8 cellular contexts compared by ENCODE assay signal in genomic region chr7:22860784-22861482, GRCh38. TPM values are rescaled to one million over a fixed set of nuclear protein-coding genes. Genes with fewer than 3 reads are reported as not detected.
DNase-seq lines count a peak whose midpoint lies in the region; ATAC-seq, FAIRE-seq and TF ChIP-seq lines count a peak whose summit lies in the region.

No MANE protein-coding gene starts in this region.

- POLR2A ChIA-PET in H1 (lab: Charles Lee; ENCODE audit: partially characterized antibody): interaction anchor here (0.6 to 11.8 kb wide), 16 partner anchors 9 to 301 kb away, joined by 3 to 125 read pairs (median 5); partner anchors contain the start of gene TOMM7

- no peak overlapping the region for H4K91ac ChIP-seq in H1 (replicated peaks; ENCODE audit: insufficient read length, low read length)

- no peak for TF ChIP-seq EP300 in H1 (IDR thresholded peaks at IDR 0.05; ENCODE audit: borderline replicate concordance in 1 of 2, low read depth in 2 of 2, low read length in 2 of 2)

- H3K9me2 ChIP-seq in OCI-LY1 (ENCODE audit: low read depth, low read length): no peaks in the 10 kb centered on the region

- peak; percentile 43 to 59 for TF ChIP-seq RAD21 in H1 (IDR thresholded peaks at IDR 0.05 in 1 of 2, conservative IDR thresholded peaks at IDR 0.05 in 1 of 2; ENCODE audit: low read depth in 2 of 2, low read length in 2 of 2)

- no peaks in the 10 kb centered on the region for H3K23me2 ChIP-seq in H1 (ENCODE audit: low read depth, low read length)

- no peak; a peak in 1 of 3 replicates for TF ChIP-seq POLR2A in H1 (IDR thresholded peaks at IDR 0.05; ENCODE audit: control extremely low read depth in 1 of 2, low read depth in 2 of 2, low read length in 2 of 2)

- peaks cover 65% of the 10 kb centered on the region for H3K36me3 ChIP-seq in OCI-LY1 (ENCODE audit: insufficient read depth, low read length)
- peaks cover 2 to 64% (median 27%) of the 10 kb centered on the region in 4 experiments; a peak in 7 of 8 replicates for H3K36me3 ChIP-seq in H1 (ENCODE audit: control insufficient read depth in 2 of 4, insufficient read depth in 4 of 4, low read length in 3 of 4)
- H3K36me3 ChIP-seq in skeletal muscle tissue (ENCODE audit: control insufficient read depth in 3 of 3, insufficient read depth in 3 of 3, low read length in 3 of 3): peaks cover 4 to 14% (median 13%) of the 10 kb centered on the region in 3 donors

- H3K4me1 ChIP-seq in OCI-LY1 (ENCODE audit: insufficient read depth, low read length, severe bottlenecking) (peaks cover 11% of the 10 kb centered on the region), H1 (replicated peaks in 1 of 4; ENCODE audit: control insufficient read depth in 3 of 4, insufficient read depth in 4 of 4, low read length in 3 of 4) (peaks cover 0 to 13% (median under 1%) of the 10 kb centered on the region in 4 experiments; a peak in 5 of 7 replicates), skeletal muscle tissue (ENCODE audit: control insufficient read depth in 3 of 3, insufficient read depth in 3 of 3, low read length in 3 of 3) (peaks cover 26 to 37% (median 31%) of the 10 kb centered on the region in 3 donors)

- H2BK12ac ChIP-seq in H1 (ENCODE audit: low read depth, low read length): no peak overlapping the region

- no peak overlapping the region for H2AK5ac ChIP-seq in H1 (ENCODE audit: low read depth, low read length)

- 88% methylated on average over 4 of the region's 4 CpGs; no CpG with 5 or more reads in 1 of the 2 experiments for WGBS in H1 (ENCODE audit: extremely low coverage in 1 of 2, insufficient coverage in 1 of 2, insufficient read length in 1 of 2, insufficient replicate concordance in 2 of 2, low coverage in 1 of 2, low lambda C conversion rate in 2 of 2, missing lambda C conversion rate in 1 of 2), 2 experiments

- CTCF ChIA-PET in H1 (lab: Charles Lee; ENCODE audit: partially characterized antibody): interaction anchor here (0.6 to 3.8 kb wide), 43 partner anchors 9 to 762 kb away, joined by 3 to 28 read pairs (median 4); partner anchors contain the start of gene IL6

- H3K27ac ChIP-seq in OCI-LY1 (ENCODE audit: low read depth, low read length, poor library complexity, severe bottlenecking) (no peak overlapping the region), H1 (ENCODE audit: low read depth, low read length) (no peak overlapping the region), skeletal muscle tissue (ENCODE audit: low read depth, low read length) (peak overlapping the region; percentile 69)

- no peak overlapping the region for H2BK15ac ChIP-seq in H1 (ENCODE audit: low read length)

- no peak overlapping the region for H3K14ac ChIP-seq in H1 (ENCODE audit: insufficient read length)

- no peak overlapping the region for H3K4me3 ChIP-seq in OCI-LY1 (ENCODE audit: low read depth, low read length, poor library complexity, severe bottlenecking)
- no peak overlapping the region for H3K4me3 ChIP-seq in H1 (ENCODE audit: extremely low read depth in 1 of 4, insufficient read depth in 2 of 4, low read depth in 3 of 4, low read length in 4 of 4)
- H3K4me3 ChIP-seq in skeletal muscle tissue (ENCODE audit: low read length in 3 of 3): no peak overlapping the region

- no peak overlapping the region for H3K4ac ChIP-seq in H1 (replicated peaks; ENCODE audit: insufficient read length, low read depth, low read length)

- H3K4me2 ChIP-seq in OCI-LY1 (ENCODE audit: low read length): no peak overlapping the region
- no peak overlapping the region for H3K4me2 ChIP-seq in H1 (ENCODE audit: insufficient read depth in 1 of 2, low read depth in 2 of 2, low read length in 2 of 2)

- no peak overlapping the region for H4K8ac ChIP-seq in H1 (ENCODE audit: extremely low read depth, insufficient read depth, low read length)

- no peak overlapping the region for H2BK120ac ChIP-seq in H1 (replicated peaks; ENCODE audit: low read depth, low read length)

- no peak overlapping the region for H3K56ac ChIP-seq in H1 (replicated peaks; ENCODE audit: insufficient read length, low read depth, low read length)

- H3K9ac ChIP-seq in OCI-LY1 (ENCODE audit: low read length) (no peak overlapping the region), H1 (replicated peaks in 1 of 4; ENCODE audit: extremely low read depth in 1 of 4, low read depth in 3 of 4, low read length in 3 of 4) (no peak overlapping the region), skeletal muscle tissue (ENCODE audit: low read depth in 1 of 3, low read length in 3 of 3) (no peak overlapping the region)

- H4K5ac ChIP-seq in H1 (ENCODE audit: insufficient read length, low read depth, low read length): no peak overlapping the region

- H2AFZ ChIP-seq in OCI-LY1 (ENCODE audit: low read length) (no peak overlapping the region), H1 (ENCODE audit: low read length) (no peak overlapping the region)

- peak; percentile 89 for TF ChIP-seq CTCF in OCI-LY1 (IDR thresholded peaks at IDR 0.05; ENCODE audit: low read length)
- TF ChIP-seq CTCF in H1 (IDR thresholded peaks at IDR 0.05; ENCODE audit: control extremely low read depth in 1 of 3, insufficient read depth in 1 of 3, low read depth in 1 of 3, low read length in 3 of 3): peak; percentile 32 to 62 (median 39); a peak in 3 of 4 replicates

- no peak overlapping the region for H3K18ac ChIP-seq in H1 (ENCODE audit: extremely low read depth, low read length)

- H4K20me1 ChIP-seq in OCI-LY1 (ENCODE audit: insufficient read depth, low read length) (no peaks in the 10 kb centered on the region), H1 (replicated peaks in 1 of 2; ENCODE audit: control insufficient read depth in 1 of 2, insufficient read depth in 2 of 2, low read length in 2 of 2) (no peaks in the 10 kb centered on the region)

- peak; percentile 69 for DNase-seq in DMS53 (lab: John Stamatoyannopoulos, UW)
- no peak for DNase-seq in DMS53 treated with DMSO at 0.1 percent for 48 hours (lab: John Stamatoyannopoulos, UW; ENCODE audit: unreplicated experiment)
- no peak for DNase-seq in H1 (ENCODE audit: low read depth in 1 of 2, low spot score in 2 of 2)
- DNase-seq in HTR-8/SVneo (ENCODE audit: insufficient read length, low spot score): no peak
- no peak for DNase-seq in activated CD4-positive, CD25-positive, alpha-beta regulatory T cell (lab: John Stamatoyannopoulos, UW)

- no peaks in the 10 kb centered on the region for H3K27me3 ChIP-seq in OCI-LY1 (ENCODE audit: insufficient read depth, low read length)
- H3K27me3 ChIP-seq in H1 (replicated peaks in 1 of 4; ENCODE audit: control insufficient read depth in 3 of 4, extremely low read depth in 1 of 4, insufficient read depth in 3 of 4, low read length in 3 of 4): no peaks in the 10 kb centered on the region
- H3K27me3 ChIP-seq in skeletal muscle tissue (ENCODE audit: control insufficient read depth in 3 of 3, insufficient read depth in 3 of 3, low read length in 3 of 3): no peaks in the 10 kb centered on the region

- H2BK20ac ChIP-seq in H1 (ENCODE audit: low read length): no peak overlapping the region

- H3K9me3 ChIP-seq in OCI-LY1 (ENCODE audit: low read length): no peaks in the 10 kb centered on the region
- H3K9me3 ChIP-seq in H1 (ENCODE audit: insufficient read depth in 2 of 2, low read depth in 1 of 2, low read length in 1 of 2): no peaks in the 10 kb centered on the region
- no peaks in the 10 kb centered on the region for H3K9me3 ChIP-seq in skeletal muscle tissue (ENCODE audit: control insufficient read depth in 3 of 3, low read length in 3 of 3)

- peaks cover 17% of the 10 kb centered on the region; the same call in 1 of the 2 replicates for H3F3A ChIP-seq in OCI-LY1 (ENCODE audit: insufficient read depth, low read length)

- ATAC-seq in GM21515 (IDR thresholded peaks at IDR 0.05; ENCODE audit: unreplicated experiment): no peak

- FAIRE-seq in H1 (lab: Jason Lieb, UNC): peak; percentile 72
- no peak for FAIRE-seq in HTR-8/SVneo (lab: Jason Lieb, UNC)

- H3K79me1 ChIP-seq in H1 (ENCODE audit: low read depth, low read length): 0 out of 2 replicates have a peak, but pooled peaks cover under 1% of the 10 kb centered on the region

- 0 out of 2 replicates have a peak, but pooled peaks cover 3% of the 10 kb centered on the region for H3K79me2 ChIP-seq in OCI-LY1 (ENCODE audit: insufficient read depth, low read length)
- no peaks in the 10 kb centered on the region for H3K79me2 ChIP-seq in H1 (ENCODE audit: control insufficient read depth in 1 of 2, insufficient read depth in 2 of 2, low read length in 2 of 2)

- no peak overlapping the region for H2BK5ac ChIP-seq in H1 (ENCODE audit: low read depth, low read length)

- no peak overlapping the region for H3K23ac ChIP-seq in H1 (ENCODE audit: insufficient read length)

TF ChIP-seq in H1, 55 proteins besides CTCF, POLR2A, EP300 and RAD21 (continues in another document):
- TF ChIP-seq KDM5A (IDR thresholded peaks at IDR 0.05; ENCODE audit: low read length) (no peak), SAP30 (IDR thresholded peaks at IDR 0.05; ENCODE audit: insufficient read depth, insufficient replicate concordance, low read length) (no peak)

RNA-seq across cellular contexts. Expression of gene TOMM7, which starts 38.3 kb away (rescaled TPM):
- total RNA-seq in H1 (2021; fragmentation: NEBNext Ultra II Directional; extraction: Animal tissue kit (Norgen Biotek cat#: 25700)): 389 and 406 TPM in 2 replicates
- 277 and 508 TPM in 2 replicates for polyA plus RNA-seq in H1 (2011; rRNA removed)
- polyA plus RNA-seq in H1 (2011; cell fraction: cytosol; rRNA removed): 339 TPM
- polyA plus RNA-seq in H1 (2011; cell fraction: nucleus; rRNA removed): 107 TPM
- polyA plus RNA-seq in H1 (2012, experiment 1 of 2): 385 to 924 TPM (median 902 TPM) in 4 replicates
- 199 TPM for polyA plus RNA-seq in H1 (2012, experiment 2 of 2)
- polyA plus RNA-seq in H1 (2013, experiment 1 of 2): 691 TPM
- 740 TPM for polyA plus RNA-seq in H1 (2013, experiment 2 of 2)
- polyA minus RNA-seq in H1 (2011; rRNA and poly(A)+ RNA removed): 61.9 and 62.2 TPM in 2 replicates
- polyA minus RNA-seq in H1 (2011; cell fraction: cytosol; rRNA and poly(A)+ RNA removed): 93.4 TPM
- 146 TPM for polyA minus RNA-seq in H1 (2011; cell fraction: nucleus; rRNA and poly(A)+ RNA removed)
- 414 TPM for total RNA-seq in skeletal muscle tissue
